Comparison of ENCODE assay signal across 19 cellular contexts in the genomic region with DNA sequence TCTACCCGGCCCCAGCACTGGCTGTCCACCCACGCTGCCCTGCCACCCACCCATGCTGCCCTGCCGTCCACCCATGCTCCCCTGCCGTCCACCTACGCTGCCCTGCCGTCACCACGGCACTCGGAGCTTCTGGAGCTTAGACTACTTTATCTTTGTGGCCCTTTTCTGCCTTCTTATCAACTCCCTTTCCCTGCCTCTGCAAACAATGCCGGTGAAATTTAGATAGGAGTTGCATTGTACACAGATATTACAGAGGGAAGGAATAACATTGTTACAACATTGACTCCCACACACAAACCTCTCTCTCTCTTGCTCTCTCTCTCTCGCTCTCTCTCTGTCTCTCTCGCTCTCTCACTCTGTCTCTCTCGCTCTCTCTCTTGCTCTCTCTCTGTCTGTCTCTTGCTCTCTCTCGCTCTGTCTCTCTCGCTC. TPM values are rescaled to one million over a fixed set of nuclear protein-coding genes. Genes with fewer than 3 reads are reported as not detected.
DNase-seq lines count a peak whose midpoint lies in the region; ATAC-seq, FAIRE-seq and TF ChIP-seq lines count a peak whose summit lies in the region.
"Had no signal": no experiment of that assay in that cellular context is flagged by ENCODE, and none has a peak within 500 bp of the region (broad histone marks: within the 10 kb centered on the region; RNA-seq: fewer than 3 reads in every experiment).

No MANE protein-coding gene starts in this region.

- in situ Hi-C loops in GM12878 (cut with MboI): no loop called here

- H2AFZ ChIP-seq in SK-N-SH (ENCODE audit: low read depth): no peak overlapping the region
- H2AFZ ChIP-seq in GM12878 (ENCODE audit: control insufficient read depth, low read depth, low read length): no peak overlapping the region

- no TSS peak for BruUV-seq in GM12878 (replicated peaks; lab: Mats Ljungman, UMichigan)

- peaks cover 15 to 39% of the 10 kb centered on the region in 2 donors for H3K27me3 Mint-ChIP-seq in effector memory CD8-positive, alpha-beta T cell

- ATAC-seq in SK-N-SH treated with all-trans-retinoic acid at 6 μM for 48 hours (no peak), GM12878 (no peak), upper lobe of right lung (no peak)
- ATAC-seq in effector memory CD8-positive, alpha-beta T cell (replicated peaks): no peak

- no peaks in the 10 kb centered on the region for H3K9me2 ChIP-seq in SK-N-SH

- H3K4me1 ChIP-seq in SK-N-SH (ENCODE audit: control insufficient read depth in 1 of 2, insufficient read depth in 2 of 2, low read depth in 1 of 2, low read length in 1 of 2) (no peaks in the 10 kb centered on the region; a peak in 1 of 4 replicates), GM12878 (ENCODE audit: control insufficient read depth, insufficient read depth, low read length) (no peaks in the 10 kb centered on the region), upper lobe of right lung (no peaks in the 10 kb centered on the region), SJCRH30 (no peaks in the 10 kb centered on the region)

- DNase-seq in SK-N-SH (peak; percentile 14), GM12878 (ENCODE audit: low read depth, low spot score) (no peak), left kidney (ENCODE audit: low read depth, low spot score) (peak; percentile 40), upper lobe of right lung (peak; percentile 61), GM10266 (ENCODE audit: extremely low spot score) (no peak), SJCRH30 (no peak)
- DNase-seq in effector memory CD8-positive, alpha-beta T cell: no peak
- DNase-seq: MG63, NCI-H1105 treated with DMSO at 0.1 percent for 48 hours, NCI-H187 treated with DMSO at 0.1 percent for 48 hours, NCI-H2171, NCI-H510A, NCI-H82, SIG-M5 had no signal

- no peak overlapping the region for H3K4me3 Mint-ChIP-seq in effector memory CD8-positive, alpha-beta T cell

- H3K9ac ChIP-seq in SK-N-SH: no peak overlapping the region
- H3K9ac ChIP-seq in GM12878 (ENCODE audit: control insufficient read depth, insufficient read depth, low read length): no peak overlapping the region

- TF ChIP-seq EP300 in SK-N-SH (IDR thresholded peaks at IDR 0.05; ENCODE audit: borderline replicate concordance in 1 of 2, low read depth in 1 of 2, low read length in 1 of 2): no peak
- no peak for TF ChIP-seq EP300 in GM12878 (IDR thresholded peaks at IDR 0.05; ENCODE audit: borderline replicate concordance in 1 of 2, control insufficient read depth in 1 of 2, low read depth in 2 of 2, low read length in 2 of 2)

- H3K4me2 ChIP-seq in SK-N-SH (no peak overlapping the region), GM12878 (ENCODE audit: control insufficient read depth, insufficient read depth) (no peak overlapping the region)
- H3K4me2 ChIP-seq: BLaER1 treated with 17β-estradiol and CSF1 and Interleukin-3, amounts not matched to agents 10 nM and 100 nM had no signal

- POLR2A ChIA-PET in SK-N-SH (lab: Yijun Ruan, JAX): no interaction called here
- POLR2A ChIA-PET in GM12878 (lab: Charles Lee): no interaction called here

- H3K9me3 Mint-ChIP-seq in effector memory CD8-positive, alpha-beta T cell: no peaks in the 10 kb centered on the region

- H3K4me3 ChIP-seq in SK-N-SH (ENCODE audit: low read depth in 2 of 2, low read length in 1 of 2) (no peak overlapping the region), GM12878 (no peak overlapping the region), upper lobe of right lung (no peak overlapping the region), SJCRH30 (no peak overlapping the region)
- H3K4me3 ChIP-seq: BLaER1 treated with 17β-estradiol and CSF1 and Interleukin-3, amounts not matched to agents 10 nM and 100 nM; MG63 had no signal

- H3F3A ChIP-seq in SK-N-SH (replicated peaks; ENCODE audit: insufficient read depth): no peaks in the 10 kb centered on the region

- H3K79me2 ChIP-seq in SK-N-SH (ENCODE audit: insufficient read depth): no peaks in the 10 kb centered on the region
- no peaks in the 10 kb centered on the region for H3K79me2 ChIP-seq in GM12878 (ENCODE audit: control insufficient read depth, insufficient read depth, low read length)

- no peaks in the 10 kb centered on the region for H3K4me1 Mint-ChIP-seq in effector memory CD8-positive, alpha-beta T cell (ENCODE audit: low read depth in 2 of 2)

- SMC1A ChIA-PET in GM12878 (lab: Charles Lee; ENCODE audit: uncharacterized antibody, unreplicated experiment): no interaction called here

- WGBS in SK-N-SH (ENCODE audit: low lambda C conversion rate): 47% methylated on average over 13 of the region's 14 CpGs
- WGBS in GM12878 (ENCODE audit: insufficient coverage, insufficient replicate concordance, low lambda C conversion rate, missing lambda C conversion rate): 31% methylated on average over 11 of the region's 14 CpGs

- TF ChIP-seq POLR2A in GM12878 (IDR thresholded peaks at IDR 0.05; ENCODE audit: low read depth, low read length): no peak

- peaks cover 3% of the 10 kb centered on the region for H3K36me3 Mint-ChIP-seq in effector memory CD8-positive, alpha-beta T cell (ENCODE audit: insufficient read depth)

- H3K27ac ChIP-seq in SK-N-SH (ENCODE audit: low read depth in 2 of 2, low read length in 1 of 2) (no peak overlapping the region), GM12878 (ENCODE audit: control insufficient read depth, insufficient read depth) (no peak overlapping the region), upper lobe of right lung (no peak overlapping the region), SJCRH30 (no peak overlapping the region)
- H3K27ac ChIP-seq: 22Rv1; BLaER1 treated with 17β-estradiol and CSF1 and Interleukin-3, amounts not matched to agents 10 nM and 100 nM had no signal

- H3K36me3 ChIP-seq in SK-N-SH (replicated peaks in 1 of 2; ENCODE audit: control insufficient read depth in 1 of 2, insufficient read depth in 2 of 2, low read length in 1 of 2) (no peaks in the 10 kb centered on the region), GM12878 (ENCODE audit: control insufficient read depth in 2 of 2, insufficient read depth in 2 of 2, low read length in 1 of 2) (no peaks in the 10 kb centered on the region), upper lobe of right lung (no peaks in the 10 kb centered on the region), SJCRH30 (no peaks in the 10 kb centered on the region)
- H3K36me3 ChIP-seq: BLaER1 treated with 17β-estradiol and CSF1 and Interleukin-3, amounts not matched to agents 10 nM and 100 nM; MG63 had no signal

- no peaks in the 10 kb centered on the region for H3K27me3 ChIP-seq in SK-N-SH (ENCODE audit: insufficient read depth)
- H3K27me3 ChIP-seq in GM12878 (replicated peaks in 1 of 2; ENCODE audit: control insufficient read depth in 2 of 2, insufficient read depth in 2 of 2, low read length in 1 of 2): no peaks in the 10 kb centered on the region
- H3K27me3 ChIP-seq in upper lobe of right lung: peaks cover 7% of the 10 kb centered on the region
- H3K27me3 ChIP-seq in SJCRH30: no peaks in the 10 kb centered on the region
- H3K27me3 ChIP-seq: BLaER1 treated with 17β-estradiol and CSF1 and Interleukin-3, amounts not matched to agents 10 nM and 100 nM had no signal

- CTCF ChIA-PET in SK-N-SH (lab: Yijun Ruan, JAX) (no interaction called here), GM12878 (lab: Yijun Ruan, JAX) (no interaction called here)

- no peak for TF ChIP-seq RAD21 in SK-N-SH (IDR thresholded peaks at IDR 0.05; ENCODE audit: low read length)
- no peak for TF ChIP-seq RAD21 in GM12878 (IDR thresholded peaks at IDR 0.05; ENCODE audit: insufficient read depth, low read depth, low read length)

- no peak for FAIRE-seq in GM12878 (lab: Jason Lieb, UNC)
- FAIRE-seq: GM19239 had no signal

- RAD21 ChIA-PET in GM12878 (lab: Charles Lee; ENCODE audit: unreplicated experiment): no interaction called here

- H4K20me1 ChIP-seq in SK-N-SH (ENCODE audit: insufficient read depth) (no peaks in the 10 kb centered on the region), GM12878 (ENCODE audit: control insufficient read depth, insufficient read depth) (no peaks in the 10 kb centered on the region)
- H4K20me1 ChIP-seq: BLaER1 treated with 17β-estradiol and CSF1 and Interleukin-3, amounts not matched to agents 10 nM and 100 nM had no signal

- H3K9me3 ChIP-seq in SK-N-SH (no peaks in the 10 kb centered on the region), GM12878 (replicated peaks; ENCODE audit: control insufficient read depth, insufficient read depth, low read length) (no peaks in the 10 kb centered on the region), upper lobe of right lung (no peaks in the 10 kb centered on the region), SJCRH30 (replicated peaks) (no peaks in the 10 kb centered on the region)
- H3K9me3 ChIP-seq: BLaER1 treated with 17β-estradiol and CSF1 and Interleukin-3, amounts not matched to agents 10 nM and 100 nM; MG63 had no signal

- intact Hi-C loops in GM12878 (cut with micrococcal nuclease; ENCODE audit: unreplicated experiment): no loop called here
- intact Hi-C loops in upper lobe of right lung (cut with DNase I): no loop called here

- H3K27ac Mint-ChIP-seq in effector memory CD8-positive, alpha-beta T cell: no peak overlapping the region

- TF ChIP-seq CTCF in SK-N-SH (IDR thresholded peaks at IDR 0.05) (no peak), GM12878 (IDR thresholded peaks at IDR 0.05 in 2 of 3, conservative IDR thresholded peaks at IDR 0.05 in 1 of 3; ENCODE audit: control insufficient read depth in 2 of 3, extremely low read depth in 1 of 3, insufficient read depth in 1 of 3, low read depth in 3 of 3, low read length in 3 of 3) (no peak), upper lobe of right lung (IDR thresholded peaks at IDR 0.05) (no peak), GM10266 (IDR thresholded peaks at IDR 0.05; ENCODE audit: control insufficient read depth, insufficient read depth, low read depth, missing control alignments) (no peak)

RNA-seq across cellular contexts. Expression of gene BRSK2, which starts 33.7 kb away (rescaled TPM):
- 0.64 and 0.80 TPM in 2 replicates for polyA plus RNA-seq in SK-N-SH (2012; rRNA removed)
- 0.26 and 0.68 TPM in 2 replicates for polyA plus RNA-seq in SK-N-SH (2012; cell fraction: cytosol; rRNA removed)
- 1.1 and 3.0 TPM in 2 replicates for polyA plus RNA-seq in SK-N-SH (2012; cell fraction: nucleus; rRNA removed)
- not detected in 2 replicates for total RNA-seq in GM12878 (2013; cell fraction: nucleolus; rRNA removed)
- total RNA-seq in GM12878 (2014; rRNA removed): not detected in 2 replicates
- total RNA-seq in GM12878 (2014; rRNA removed; fragmentation: Illumina TruSeq; extraction: Trizol): not detected in 2 replicates
- 0.13 and 0.24 TPM in 2 replicates for total RNA-seq in GM12878 (2021)
- not detected for polyA plus RNA-seq in GM12878 (2011; ENCODE audit: low read depth)
- not detected in 2 replicates for polyA plus RNA-seq in GM12878 (2011; rRNA removed)
- not detected in 2 replicates for polyA plus RNA-seq in GM12878 (2011; cell fraction: cytosol; rRNA removed)
- polyA plus RNA-seq in GM12878 (2011; cell fraction: nucleus; rRNA removed): not detected in 2 replicates
- polyA plus RNA-seq in GM12878 (2012): 0.06 TPM in 1 of 2 replicates, not detected in the other
- polyA plus RNA-seq in GM12878 (2014; fragmentation: Illumina TruSeq; extraction: Trizol): not detected in 2 replicates
- polyA plus RNA-seq in GM12878 (2014; fragmentation: Nextera tagmentation; extraction: Ambion mirVana): not detected
- polyA plus RNA-seq in GM12878 (2014; rRNA removed): not detected in 2 replicates
- not detected for polyA plus RNA-seq in GM12878 (2016; fragmentation: Nextera tagmentation; extraction: Ambion mirVana)
- not detected in 2 replicates for polyA minus RNA-seq in GM12878 (2011; rRNA and poly(A)+ RNA removed)
- polyA minus RNA-seq in GM12878 (2011; cell fraction: cytosol; rRNA and poly(A)+ RNA removed): not detected in 2 replicates
- not detected in 2 replicates for polyA minus RNA-seq in GM12878 (2011; cell fraction: nucleus; rRNA and poly(A)+ RNA removed)
- 0.26 TPM for total RNA-seq in upper lobe of right lung
- not detected in 2 replicates for total RNA-seq in SJCRH30 (2014; rRNA removed; shearing (Covaris generic))
- total RNA-seq: RPMI7951 had no signal

RNA-seq across cellular contexts. Expression of gene TOLLIP, which starts 46.6 kb away (rescaled TPM):
- polyA plus RNA-seq in SK-N-SH (2012; rRNA removed): 42.6 and 55.4 TPM in 2 replicates
- polyA plus RNA-seq in SK-N-SH (2012; cell fraction: cytosol; rRNA removed): 21.1 and 39.4 TPM in 2 replicates
- 37.6 and 42.4 TPM in 2 replicates for polyA plus RNA-seq in SK-N-SH (2012; cell fraction: nucleus; rRNA removed)
- 22.5 and 27.2 TPM in 2 replicates for total RNA-seq in GM12878 (2013; cell fraction: nucleolus; rRNA removed)
- 15.4 and 21.2 TPM in 2 replicates for total RNA-seq in GM12878 (2014; rRNA removed)
- total RNA-seq in GM12878 (2014; rRNA removed; fragmentation: Illumina TruSeq; extraction: Trizol): 4.3 and 5.6 TPM in 2 replicates
- 36.5 and 36.8 TPM in 2 replicates for total RNA-seq in GM12878 (2021)
- polyA plus RNA-seq in GM12878 (2011; ENCODE audit: low read depth): 7.0 TPM
- 10.0 and 26.9 TPM in 2 replicates for polyA plus RNA-seq in GM12878 (2011; rRNA removed)
- polyA plus RNA-seq in GM12878 (2011; cell fraction: cytosol; rRNA removed): 29.3 and 37.1 TPM in 2 replicates
- 54.0 and 62.2 TPM in 2 replicates for polyA plus RNA-seq in GM12878 (2011; cell fraction: nucleus; rRNA removed)
- polyA plus RNA-seq in GM12878 (2012): 20.7 and 23.8 TPM in 2 replicates
- polyA plus RNA-seq in GM12878 (2014; fragmentation: Illumina TruSeq; extraction: Trizol): 2.0 and 5.3 TPM in 2 replicates
- 1 to 10 TPM in 1 of 2 experiments, under 1 TPM in 1; 0.47 to 1.0 TPM for polyA plus RNA-seq in GM12878 (2014; fragmentation: Nextera tagmentation; extraction: Ambion mirVana)
- polyA plus RNA-seq in GM12878 (2014; rRNA removed): 22.0 and 29.3 TPM in 2 replicates
- polyA plus RNA-seq in GM12878 (2016; fragmentation: Nextera tagmentation; extraction: Ambion mirVana): 10 to 100 TPM; 31.2 to 39.5 TPM
- 31.4 and 39.1 TPM in 2 replicates for polyA minus RNA-seq in GM12878 (2011; rRNA and poly(A)+ RNA removed)
- 11.6 and 13.1 TPM in 2 replicates for polyA minus RNA-seq in GM12878 (2011; cell fraction: cytosol; rRNA and poly(A)+ RNA removed)
- 16.9 and 32.7 TPM in 2 replicates for polyA minus RNA-seq in GM12878 (2011; cell fraction: nucleus; rRNA and poly(A)+ RNA removed)
- 71.1 TPM for total RNA-seq in upper lobe of right lung
- total RNA-seq in SJCRH30 (2014; rRNA removed; shearing (Covaris generic)): 18.9 and 20.5 TPM in 2 replicates

Comparison
In these comparisons a context has a peak if more than half of its experiments do, and no peak if none do; other contexts are left out.
1. DNase-seq: peak in SK-N-SH (single experiment), left kidney (single experiment) and upper lobe of right lung (single experiment); none in GM12878 (single experiment), GM10266 (single experiment), SJCRH30 (0 of 2) and effector memory CD8-positive, alpha-beta T cell (0 of 3).